17 cellular contexts compared by ENCODE assay signal in the genomic region with DNA sequence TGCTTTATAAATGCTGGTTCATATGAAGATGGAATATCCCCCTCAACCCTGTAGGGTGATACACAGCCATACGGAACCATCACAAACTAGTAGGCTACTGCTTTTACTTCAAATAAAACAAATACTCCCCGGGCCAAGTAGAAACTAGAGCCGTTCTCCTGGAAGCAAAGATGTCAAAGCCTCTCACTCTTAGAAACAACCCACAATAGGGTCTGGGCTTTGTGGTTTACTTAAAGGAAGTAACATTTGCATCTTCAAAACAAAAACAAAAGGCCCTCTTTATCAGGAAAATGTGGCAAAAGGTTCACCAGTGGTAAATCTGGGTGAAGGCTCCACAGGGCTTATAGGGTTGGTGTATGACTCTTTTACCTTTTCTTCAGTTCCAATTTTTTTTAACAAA. TPM values are rescaled to one million over a fixed set of nuclear protein-coding genes. Genes with fewer than 3 reads are reported as not detected.
A peak's percentile ranks its signal among the peaks of the same experiment; 100 is the strongest.
DNase-seq lines count a peak whose midpoint lies in the region; ATAC-seq, FAIRE-seq and TF ChIP-seq lines count a peak whose summit lies in the region.
"Had no signal": no experiment of that assay in that cellular context is flagged by ENCODE, and none has a peak within 500 bp of the region (broad histone marks: within the 10 kb centered on the region; RNA-seq: fewer than 3 reads in every experiment).

No MANE protein-coding gene starts in this region.

- H3K79me1 ChIP-seq in mesenchymal stem cell (replicated peaks; ENCODE audit: low read length, poor library complexity, severe bottlenecking), result peaks cover 18% of the 10 kb centered on the region

- FAIRE-seq in A549 (lab: Jason Lieb, UNC) (no peak), GM19239 (lab: Jason Lieb, UNC) (no peak)
- FAIRE-seq: D721Med had no signal

- H2AFZ ChIP-seq in mesenchymal stem cell (ENCODE audit: low read depth, low read length), result no peak overlapping the region

- 98% methylated on average over 3 of the region's 3 CpGs for WGBS in A549 (ENCODE audit: missing lambda C conversion rate)
- 100% methylated on average over 1 of the region's 3 CpGs for WGBS in mesenchymal stem cell

- H3K9ac ChIP-seq in mesenchymal stem cell (ENCODE audit: low read length), result no peak overlapping the region
- H3K9ac ChIP-seq: SK-N-SH had no signal

- H3K14ac ChIP-seq in mesenchymal stem cell (ENCODE audit: low read length in 2 of 2), result no peak overlapping the region

- no peak overlapping the region for H2BK12ac ChIP-seq in mesenchymal stem cell (ENCODE audit: low read length in 2 of 2)

- no peak overlapping the region for H3K18ac ChIP-seq in mesenchymal stem cell (ENCODE audit: low read depth in 1 of 2, low read length in 2 of 2)

- DNase-seq in A549 (ENCODE audit: low read depth in 1 of 2, low spot score in 1 of 2) (no peak), GM19239 (ENCODE audit: insufficient read length, low spot score) (peak; percentile 12), SK-MEL-5 (ENCODE audit: low read depth, low spot score) (peak; percentile 22), mesenchymal stem cell (no peak), occipital lobe (lab: John Stamatoyannopoulos, UW) (no peak), SKM-1 treated with dmso at 0.1 percent for 144 hours (lab: John Stamatoyannopoulos, UW; ENCODE audit: unreplicated experiment) (no peak), KBM-7 (no peak)
- DNase-seq in stimulated activated CD8-positive, alpha-beta memory T cell treated with anti-CD3 and anti-CD28 coated beads, Interleukin-4, amount 100 ng/mL, for 48 hours, result no peak
- DNase-seq: CD8-positive, alpha-beta T cell; NCI-H146; NCI-H226; NCI-H526 treated with DMSO at 0.1 percent for 48 hours; NK-92 treated with Interleukin-12 subunit alpha and Interleukin-12 subunit beta, amount 100 ng/mL, for 24 hours; OCI-M1; SK-N-SH had no signal

- in situ Hi-C loops in SK-MEL-5 (cut with HindIII; ENCODE audit: low pct_unique_long_range_greater_than_20kb, low sequenced_read_pairs) (no loop called here), KBM-7 (cut with MboI; ENCODE audit: low pct_unique_long_range_greater_than_20kb, low sequenced_read_pairs) (no loop called here)

- H3K27ac ChIP-seq in A549 (peak overlapping the region; percentile 74 to 95), mesenchymal stem cell (ENCODE audit: low read length, poor library complexity, severe bottlenecking) (no peak overlapping the region)

- H2AK5ac ChIP-seq in mesenchymal stem cell (ENCODE audit: low read length, severe bottlenecking), result peak overlapping the region; percentile 42

- H3K4me3 ChIP-seq in A549 (no peak overlapping the region), mesenchymal stem cell (ENCODE audit: insufficient read depth in 1 of 2, low read depth in 1 of 2, low read length in 2 of 2) (no peak overlapping the region)
- H3K4me3 ChIP-seq: HAP-1 had no signal

- H3K27me3 ChIP-seq in mesenchymal stem cell (ENCODE audit: control insufficient read depth in 1 of 2, insufficient read depth in 1 of 2, low read length in 2 of 2), result no peaks in the 10 kb centered on the region

- POLR2A ChIA-PET in A549 (lab: Yijun Ruan, JAX), result interaction anchor here (1.3 kb wide), 1 partner anchor 33 kb away, joined by 7 read pairs; no protein-coding TSS in a partner anchor

- no peak for ATAC-seq in A549
- ATAC-seq: CD8-positive, alpha-beta T cell had no signal

- no peak overlapping the region for H3K23ac ChIP-seq in mesenchymal stem cell (ENCODE audit: low read length in 2 of 2)

- no peak for TF ChIP-seq POLR2A in A549 (IDR thresholded peaks at IDR 0.05; ENCODE audit: low read length)

- H2BK15ac ChIP-seq in mesenchymal stem cell (ENCODE audit: low read depth, poor library complexity, severe bottlenecking), result no peak overlapping the region

- H2BK120ac ChIP-seq in mesenchymal stem cell (ENCODE audit: low read depth, low read length), result no peak overlapping the region

- H3K9me3 ChIP-seq in A549, result no peaks in the 10 kb centered on the region
- no peaks in the 10 kb centered on the region for H3K9me3 ChIP-seq in mesenchymal stem cell (ENCODE audit: control insufficient read depth, low read length)
- H3K9me3 ChIP-seq: HAP-1, SK-N-SH had no signal

- no peak overlapping the region for H2BK5ac ChIP-seq in mesenchymal stem cell (ENCODE audit: low read depth, low read length, poor library complexity, severe bottlenecking)

- H4K8ac ChIP-seq in mesenchymal stem cell (ENCODE audit: low read length), result no peak overlapping the region

- CTCF ChIA-PET in A549 (lab: Yijun Ruan, JAX), result interaction anchor here (0.8 to 2.0 kb wide), 13 partner anchors 10 to 494 kb away, joined by 3 to 16 read pairs (median 5); no protein-coding TSS in a partner anchor

- peaks cover 51% of the 10 kb centered on the region for H3K4me1 ChIP-seq in A549
- H3K4me1 ChIP-seq in mesenchymal stem cell (ENCODE audit: control insufficient read depth, insufficient read depth, low read depth, low read length), result peaks cover 2% of the 10 kb centered on the region

- H3K4me2 ChIP-seq in A549 (peak overlapping the region; percentile 60), mesenchymal stem cell (ENCODE audit: low read length, poor library complexity, severe bottlenecking) (no peak overlapping the region)
- H3K4me2 ChIP-seq: SK-N-SH had no signal

- TF ChIP-seq EP300 in A549 (IDR thresholded peaks at IDR 0.05), result no peak

- no peak for TF ChIP-seq RAD21 in A549 (conservative IDR thresholded peaks at IDR 0.05 in 1 of 2, IDR thresholded peaks at IDR 0.05 in 1 of 2)

- no peak overlapping the region for H3K4ac ChIP-seq in mesenchymal stem cell (ENCODE audit: low read depth in 1 of 2, low read length in 2 of 2)

- H4K91ac ChIP-seq in mesenchymal stem cell (ENCODE audit: low read length), result no peak overlapping the region

- no peak for TF ChIP-seq CTCF in A549 (IDR thresholded peaks at IDR 0.05)

- peaks cover 0 to 3% of the 10 kb centered on the region in 2 experiments for H3K36me3 ChIP-seq in mesenchymal stem cell (ENCODE audit: control insufficient read depth in 1 of 2, insufficient read depth in 2 of 2, low read depth in 1 of 2, low read length in 2 of 2)
- H3K36me3 ChIP-seq: HAP-1 had no signal

TF ChIP-seq in A549, 52 proteins besides CTCF, POLR2A, EP300 and RAD21:
- TF ChIP-seq KDM1A (IDR thresholded peaks at IDR 0.05; ENCODE audit: low read depth), result no peak
- no peak for TF ChIP-seq EHMT2 (IDR thresholded peaks at IDR 0.05; ENCODE audit: low read depth)
- no peak for TF ChIP-seq MYC (IDR thresholded peaks at IDR 0.05; ENCODE audit: borderline replicate concordance, low read length)
- no peak for TF ChIP-seq ELK1 (IDR thresholded peaks at IDR 0.05; ENCODE audit: low read depth, low read length)
- TF ChIP-seq RNF2 (IDR thresholded peaks at IDR 0.05; ENCODE audit: borderline replicate concordance, low read depth), result no peak
- TF ChIP-seq BHLHE40 (IDR thresholded peaks at IDR 0.05; ENCODE audit: low read depth, low read length), result no peak
- no peak for TF ChIP-seq SREBF2 (IDR thresholded peaks at IDR 0.05)
- no peak for TF ChIP-seq MAZ (IDR thresholded peaks at IDR 0.05; ENCODE audit: borderline replicate concordance, low read depth, low read length)
- TF ChIP-seq NR3C1 (IDR thresholded peaks at IDR 0.05), result no peak
- no peak for TF ChIP-seq HDAC2 (IDR thresholded peaks at IDR 0.05)
- no peak for TF ChIP-seq RCOR1 (IDR thresholded peaks at IDR 0.05; ENCODE audit: low read depth, low read length)
- TF ChIP-seq, protein P1, sequence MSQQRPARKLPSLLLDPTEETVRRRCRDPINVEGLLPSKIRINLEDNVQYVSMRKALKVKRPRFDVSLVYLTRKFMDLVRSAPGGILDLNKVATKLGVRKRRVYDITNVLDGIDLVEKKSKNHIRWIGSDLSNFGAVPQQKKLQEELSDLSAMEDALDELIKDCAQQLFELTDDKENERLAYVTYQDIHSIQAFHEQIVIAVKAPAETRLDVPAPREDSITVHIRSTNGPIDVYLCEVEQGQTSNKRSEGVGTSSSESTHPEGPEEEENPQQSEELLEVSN (IDR thresholded peaks at IDR 0.05; ENCODE audit: borderline replicate concordance, low read depth), result no peak
- no peak for TF ChIP-seq RFX5 (IDR thresholded peaks at IDR 0.05)
- no peak for TF ChIP-seq ZFP36 (IDR thresholded peaks at IDR 0.05; ENCODE audit: borderline replicate concordance, partially characterized antibody)

RNA-seq across cellular contexts. Expression of gene HLCS, which starts 49.8 kb away (rescaled TPM):
- 23.1 and 24.3 TPM in 2 replicates for polyA plus RNA-seq in A549 (2011; rRNA removed)
- polyA plus RNA-seq in A549 (2012; cell fraction: cytosol; rRNA removed), result 4.3 and 4.8 TPM in 2 replicates
- 4.8 and 6.9 TPM in 2 replicates for polyA plus RNA-seq in A549 (2012; cell fraction: nucleus; rRNA removed)
- polyA plus RNA-seq in A549 (2017; fragmentation: RNase III; extraction: RNeasy Plus Mini Kit Qiagen cat#74134 plus additional on column Dnase treatment), result 7.6 to 9.0 TPM (median 8.4 TPM) in 3 replicates
- polyA minus RNA-seq in A549 (2011; rRNA and poly(A)+ RNA removed), result 24.9 and 27.6 TPM in 2 replicates
- total RNA-seq in SK-MEL-5 (2014; rRNA removed; shearing (Covaris generic)), result 27.7 and 33.8 TPM in 2 replicates
- 17.2 and 23.7 TPM in 2 replicates for polyA plus RNA-seq in SK-MEL-5 (2015; cell fraction: cytosol; rRNA removed)
- 33.6 and 35.5 TPM in 2 replicates for polyA plus RNA-seq in SK-MEL-5 (2015; cell fraction: nucleus; rRNA removed)
- 12.3 TPM for polyA plus RNA-seq in mesenchymal stem cell (2013, experiment 1 of 2)
- 12.5 TPM for polyA plus RNA-seq in mesenchymal stem cell (2013, experiment 2 of 2)
- 28.1 TPM for total RNA-seq in occipital lobe

Comparison
In these comparisons a context has a peak if more than half of its experiments do, and no peak if none do; other contexts are left out.
1. DNase-seq: peak in GM19239 (single experiment) and SK-MEL-5 (single experiment); none in A549 (0 of 2), mesenchymal stem cell (single experiment), occipital lobe (single experiment), SKM-1 treated with dmso at 0.1 percent for 144 hours (single experiment), stimulated activated CD8-positive, alpha-beta memory T cell treated with anti-CD3 and anti-CD28 coated beads, Interleukin-4, amount 100 ng/mL, for 48 hours (single experiment) and KBM-7 (single experiment).